ENCODE assay signal across 8 cellular contexts in the genomic region with DNA sequence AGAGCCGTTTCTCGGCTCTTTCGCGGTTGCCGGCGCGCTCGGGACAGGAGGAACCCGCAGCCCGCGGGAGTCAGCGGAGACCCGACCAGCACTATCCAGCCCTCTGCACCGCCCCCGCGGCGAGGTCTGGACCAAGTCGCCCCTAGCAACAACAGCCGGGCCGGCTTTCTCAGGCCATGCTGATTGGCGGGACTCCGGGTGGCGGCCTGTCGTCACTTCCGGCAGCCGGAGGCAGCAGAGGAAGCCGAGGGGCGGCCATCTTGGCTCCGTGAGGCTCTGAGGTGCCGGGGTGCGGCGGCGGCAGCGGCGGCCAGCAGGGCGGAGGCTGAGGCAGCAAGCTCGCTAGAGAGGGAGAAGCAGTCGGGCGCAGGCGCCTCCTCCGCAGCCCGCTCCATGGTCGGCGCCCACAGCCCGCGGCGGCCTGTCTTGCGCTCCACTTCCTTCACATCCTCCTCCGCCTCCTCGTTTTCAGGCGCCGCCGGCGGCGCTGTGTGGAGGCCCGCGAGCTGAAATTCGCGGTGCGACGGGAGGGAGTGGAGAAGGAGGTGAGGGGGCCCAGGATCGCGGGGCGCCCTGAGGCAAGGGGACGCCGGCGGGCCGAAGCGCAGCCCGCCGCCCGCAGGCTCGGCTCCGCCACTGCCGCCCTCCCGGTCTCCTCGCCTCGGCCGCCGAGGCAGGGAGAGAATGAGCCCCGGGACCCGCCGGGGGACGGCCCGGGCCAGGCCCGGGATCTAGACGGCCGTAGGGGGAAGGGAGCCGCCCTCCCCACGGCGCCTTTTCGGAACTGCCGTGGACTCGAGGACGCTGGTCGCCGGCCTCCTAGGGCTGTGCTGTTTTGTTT. TPM values are rescaled to one million over a fixed set of nuclear protein-coding genes. Genes with fewer than 3 reads are reported as not detected.
A peak's percentile ranks its signal among the peaks of the same experiment; 100 is the strongest.
DNase-seq lines count a peak whose midpoint lies in the region; ATAC-seq, FAIRE-seq and TF ChIP-seq lines count a peak whose summit lies in the region.

A gene (plus strand): TSS at position 263 of the 841 bp plus-strand sequence. CDS start 615 bp downstream, outside the sequence.

- DNase-seq in GM12891 (ENCODE audit: insufficient read length, low spot score) (peak; percentile 97), NCI-H1436 (lab: John Stamatoyannopoulos, UW) (peak; percentile 92), T follicular helper cell (ENCODE audit: low read depth) (peak; percentile 94), adipocyte (ENCODE audit: low read depth) (peak; percentile 99), cardiac muscle cell (ENCODE audit: low read depth in 1 of 2, low spot score in 1 of 2) (peak; percentile 98 to 99), tibial nerve (ENCODE audit: low spot score in 2 of 2) (peak; percentile 93 to 95)

- FAIRE-seq in GM12891 (lab: Jason Lieb, UNC) = peak; percentile 94

- no peaks in the 10 kb centered on the region for H3K27me3 ChIP-seq in adipocyte (replicated peaks; ENCODE audit: control insufficient read depth, insufficient read depth, low read length)
- H3K27me3 ChIP-seq in cardiac muscle cell = no peaks in the 10 kb centered on the region
- no peaks in the 10 kb centered on the region for H3K27me3 ChIP-seq in parathyroid adenoma (ENCODE audit: control insufficient read depth, insufficient read depth, low read length)
- no peaks in the 10 kb centered on the region for H3K27me3 ChIP-seq in tibial nerve

- TF ChIP-seq CTCF in cardiac muscle cell (IDR thresholded peaks at IDR 0.05; ENCODE audit: low read depth, low read length) (peak; percentile 18), parathyroid adenoma (IDR thresholded peaks at IDR 0.05) (peak; percentile 44), tibial nerve (IDR thresholded peaks at IDR 0.05) (peak; percentile 15 to 71 (median 20))

- H3K9me3 ChIP-seq in adipocyte (ENCODE audit: control insufficient read depth, low read length) (no peaks in the 10 kb centered on the region), cardiac muscle cell (ENCODE audit: low read depth) (no peaks in the 10 kb centered on the region), parathyroid adenoma (ENCODE audit: control insufficient read depth, low read length) (no peaks in the 10 kb centered on the region), tibial nerve (no peaks in the 10 kb centered on the region)

- 0 to 1% methylated on average over 58 to 60 of the region's 97 CpGs for WGBS in tibial nerve, 2 donors

- H3K79me2 ChIP-seq in parathyroid adenoma = peaks cover 35% of the 10 kb centered on the region

- H3K27ac ChIP-seq in cardiac muscle cell = peak within 1 kb of the TSS; percentile 94
- peak within 1 kb of the TSS; percentile 94 for H3K27ac ChIP-seq in parathyroid adenoma
- peak within 1 kb of the TSS; percentile 91 to 100 (median 98) for H3K27ac ChIP-seq in tibial nerve

- H3K9ac ChIP-seq in adipocyte (ENCODE audit: low read length) (peak within 1 kb of the TSS; percentile 98), parathyroid adenoma (peak within 1 kb of the TSS; percentile 87)

- H3K4me2 ChIP-seq in parathyroid adenoma (ENCODE audit: low read length) = peak within 1 kb of the TSS; percentile 83

- H3K36me3 ChIP-seq in adipocyte (ENCODE audit: control insufficient read depth, insufficient read depth, low read length, severe bottlenecking) (no peaks in the 10 kb centered on the region), cardiac muscle cell (no peaks in the 10 kb centered on the region), parathyroid adenoma (ENCODE audit: control insufficient read depth, insufficient read depth, low read length) (no peaks in the 10 kb centered on the region), tibial nerve (no peaks in the 10 kb centered on the region)

- H3K4me3 ChIP-seq in adipocyte (ENCODE audit: low read length) (peak within 1 kb of the TSS; percentile 99), cardiac muscle cell (peak within 1 kb of the TSS; percentile 97), parathyroid adenoma (ENCODE audit: low read depth, low read length) (peak within 1 kb of the TSS; percentile 91), tibial nerve (peak within 1 kb of the TSS; percentile 75 to 95 (median 92))

- peak; percentile 62; the same call in 1 of the 2 replicates for TF ChIP-seq POLR2A in GM12891 (IDR thresholded peaks at IDR 0.05; ENCODE audit: low read depth, low read length)
- TF ChIP-seq POLR2A in tibial nerve (IDR thresholded peaks at IDR 0.05) = peak; percentile 71 to 92

- H3K4me1 ChIP-seq in adipocyte (ENCODE audit: control insufficient read depth, insufficient read depth, low read length) (peaks cover 24% of the 10 kb centered on the region), cardiac muscle cell (ENCODE audit: low read depth) (peaks cover 16% of the 10 kb centered on the region), parathyroid adenoma (peaks cover 12% of the 10 kb centered on the region), tibial nerve (peaks cover 0 to 40% (median 30%) of the 10 kb centered on the region in 4 donors)

- peak; percentile 73 to 97 for TF ChIP-seq EP300 in tibial nerve (IDR thresholded peaks at IDR 0.05)

- peak; percentile 92 for ATAC-seq in HG02840 (IDR thresholded peaks at IDR 0.05; ENCODE audit: low FRiP score, unreplicated experiment)

- H2AFZ ChIP-seq in parathyroid adenoma = peak within 1 kb of the TSS; percentile 94

TF ChIP-seq in GM12891, 5 proteins besides CTCF, POLR2A, EP300 and RAD21:
- TF ChIP-seq TAF1 (IDR thresholded peaks at IDR 0.05; ENCODE audit: low read depth, low read length) = peak; percentile 56; the same call in 1 of the 2 replicates
- TF ChIP-seq POLR2AphosphoS5 (IDR thresholded peaks at IDR 0.05; ENCODE audit: low read depth, low read length) = peak; percentile 71
- no peak for TF ChIP-seq POU2F2 (IDR thresholded peaks at IDR 0.05; ENCODE audit: low read depth, low read length)
- 0 out of 2 replicates have a peak, but pooled peaks have one; percentile 5 for TF ChIP-seq SPI1 (IDR thresholded peaks at IDR 0.05; ENCODE audit: low read depth, low read length)
- TF ChIP-seq PAX5 (IDR thresholded peaks at IDR 0.05; ENCODE audit: insufficient read depth, low read length, severe bottlenecking) = no peak

RNA-seq across cellular contexts. Expression of the gene that starts here (rescaled TPM):
- polyA plus RNA-seq in GM12891 (2012; ENCODE audit: low read depth, missing spikeins) = 37.0 TPM
- total RNA-seq in cardiac muscle cell = 69.4 and 88.3 TPM in 2 replicates
- polyA plus RNA-seq in cardiac muscle cell = 72.9 and 97.4 TPM in 2 replicates
- total RNA-seq in tibial nerve = 100 to 1,000 TPM; 109 to 143 (median 125) TPM

Comparison
In these comparisons a context has a peak if more than half of its experiments do, and no peak if none do; other contexts are left out.
1. Peak in every context shown above with its lines: DNase-seq, ATAC-seq, H3K4me3 ChIP-seq and H3K27ac ChIP-seq.